39 cellular contexts compared by ENCODE assay signal in the genomic region with DNA sequence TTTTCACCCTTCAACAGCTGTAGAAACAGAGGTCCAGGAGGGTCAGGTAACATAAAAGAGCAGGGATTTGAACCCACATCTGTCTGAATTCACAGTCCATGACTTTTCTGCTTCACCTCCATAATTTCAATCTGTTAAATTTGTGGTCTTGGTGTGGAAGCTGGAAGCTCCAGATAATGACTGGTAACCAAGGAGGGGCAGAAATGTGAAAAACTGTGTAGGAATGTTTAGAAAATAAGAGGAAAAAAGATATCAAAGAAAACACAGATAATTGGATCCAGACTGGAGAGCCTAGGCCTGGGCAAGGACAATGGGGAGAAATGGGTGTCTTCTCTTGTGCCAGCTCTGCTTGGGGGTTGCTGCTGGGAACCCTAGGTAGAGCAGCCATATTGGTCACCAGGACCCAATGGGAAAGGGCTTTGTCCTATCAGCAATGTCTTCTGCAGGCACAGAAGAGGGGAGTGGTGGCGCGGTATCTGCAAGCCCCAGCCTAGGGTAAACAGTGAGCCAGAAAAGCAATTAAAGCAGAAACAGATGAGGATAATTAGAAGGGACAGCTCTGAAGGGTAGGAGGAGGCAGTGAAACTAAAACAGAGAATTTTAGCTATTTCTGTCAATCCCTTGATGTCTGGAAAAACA.
"Had no signal": no experiment of that assay in that cellular context is flagged by ENCODE, and none has a peak within 500 bp of the region (broad histone marks: within the 10 kb centered on the region; RNA-seq: fewer than 3 reads in every experiment).

No MANE protein-coding gene starts in this region.

- H3K9me3 Mint-ChIP-seq: activated CD4-positive, alpha-beta memory T cell treated with anti-CD3 and anti-CD28 coated beads, Interleukin-2, amount 10 ng/mL, durations not matched to agents 7 days and 5 days; activated CD4-positive, alpha-beta T cell treated with anti-CD3 and anti-CD28 coated beads, Interleukin-2, amount 10 ng/mL, durations not matched to agents 7 days and 5 days; activated naive CD4-positive, alpha-beta T cell treated with anti-CD3 and anti-CD28 coated beads, Interleukin-2, amount 10 ng/mL, durations not matched to agents 7 days and 5 days; activated naive CD4-positive, alpha-beta T cell treated with anti-CD3 and anti-CD28 coated beads, Interleukin-2, amount 50 U/mL, for 24 hours; activated naive CD8-positive, alpha-beta T cell treated with anti-CD3 and anti-CD28 coated beads, Interleukin-2, amount 10 ng/mL, durations not matched to agents 7 days and 5 days; activated naive CD8-positive, alpha-beta T cell treated with anti-CD3 and anti-CD28 coated beads, Interleukin-2, amount 50 U/mL, for 24 hours; activated T-cell treated with anti-CD3 and anti-CD28 coated beads, Interleukin-2, amount 50 U/mL, for 24 hours; activated T-helper 2 cell treated with anti-CD3 and anti-CD28 coated beads, Interferon-gamma antibody, Interleukin-2, Interleukin-4, amounts not matched to agents 10 μg/mL and 5 μg/mL and 100 μg/mL, durations not matched to agents 14 hours and 24 hours and 36 hours; central memory CD8-positive, alpha-beta T cell; T-helper 1 cell treated with Interleukin-12 subunit alpha and Interleukin-12 subunit beta and Interleukin-4 antibody, amounts not matched to agents 30 μg/mL and 1 μg/mL, for 36 hours; T-helper 2 cell treated with Interferon-gamma antibody and Interleukin-4, amounts not matched to agents 5 μg/mL and 100 μg/mL, for 36 hours; WTC11 had no signal

- H3K27me3 Mint-ChIP-seq: activated CD4-positive, alpha-beta memory T cell treated with anti-CD3 and anti-CD28 coated beads, Interleukin-2, amount 10 ng/mL, durations not matched to agents 7 days and 5 days; activated CD4-positive, alpha-beta T cell treated with anti-CD3 and anti-CD28 coated beads for 36 hours; activated CD4-positive, alpha-beta T cell treated with anti-CD3 and anti-CD28 coated beads, Interleukin-2, amount 10 ng/mL, durations not matched to agents 7 days and 5 days; activated CD8-positive, alpha-beta memory T cell treated with anti-CD3 and anti-CD28 coated beads, Interleukin-2, amount 10 ng/mL, durations not matched to agents 7 days and 5 days; activated naive CD4-positive, alpha-beta T cell treated with anti-CD3 and anti-CD28 coated beads, Interleukin-2, amount 10 ng/mL, durations not matched to agents 7 days and 5 days; activated T-cell treated with anti-CD3 and anti-CD28 coated beads, Interleukin-2, amount 50 U/mL, for 24 hours had no signal

- H3K27ac Mint-ChIP-seq: activated CD4-positive, alpha-beta memory T cell treated with anti-CD3 and anti-CD28 coated beads, Interleukin-2, amount 10 ng/mL, durations not matched to agents 7 days and 5 days; activated CD4-positive, alpha-beta T cell treated with anti-CD3 and anti-CD28 coated beads for 36 hours; activated CD4-positive, alpha-beta T cell treated with anti-CD3 and anti-CD28 coated beads, Interleukin-2, amount 10 ng/mL, durations not matched to agents 7 days and 5 days; activated CD8-positive, alpha-beta memory T cell treated with anti-CD3 and anti-CD28 coated beads, Interleukin-2, amount 10 ng/mL, durations not matched to agents 7 days and 5 days; activated CD8-positive, alpha-beta T cell treated with anti-CD3 and anti-CD28 coated beads, Interleukin-2, amount 10 ng/mL, durations not matched to agents 7 days and 5 days; activated naive CD4-positive, alpha-beta T cell treated with anti-CD3 and anti-CD28 coated beads, Interleukin-2, amount 10 ng/mL, durations not matched to agents 7 days and 5 days; activated naive CD4-positive, alpha-beta T cell treated with anti-CD3 and anti-CD28 coated beads, Interleukin-2, amount 50 U/mL, for 24 hours; activated naive CD8-positive, alpha-beta T cell; activated naive CD8-positive, alpha-beta T cell treated with anti-CD3 and anti-CD28 coated beads, Interleukin-2, amount 10 ng/mL, durations not matched to agents 7 days and 5 days; activated naive CD8-positive, alpha-beta T cell treated with anti-CD3 and anti-CD28 coated beads, Interleukin-2, amount 50 U/mL, for 24 hours; activated T-cell treated with anti-CD3 and anti-CD28 coated beads, Interleukin-2, amount 50 U/mL, for 24 hours; activated T-helper 2 cell treated with anti-CD3 and anti-CD28 coated beads, Interferon-gamma antibody, Interleukin-2, Interleukin-4, amounts not matched to agents 10 μg/mL and 5 μg/mL and 100 μg/mL, durations not matched to agents 14 hours and 24 hours and 36 hours; T-helper 1 cell treated with Interleukin-12 subunit alpha and Interleukin-12 subunit beta and Interleukin-4 antibody, amounts not matched to agents 30 μg/mL and 1 μg/mL, for 36 hours; T-helper 2 cell treated with Interferon-gamma antibody and Interleukin-4, amounts not matched to agents 5 μg/mL and 100 μg/mL, for 36 hours; WTC11 had no signal

- H3K4me3 Mint-ChIP-seq: activated CD4-positive, alpha-beta memory T cell treated with anti-CD3 and anti-CD28 coated beads, Interleukin-2, amount 10 ng/mL, durations not matched to agents 7 days and 5 days; activated CD4-positive, alpha-beta T cell treated with anti-CD3 and anti-CD28 coated beads for 36 hours; activated CD4-positive, alpha-beta T cell treated with anti-CD3 and anti-CD28 coated beads, Interleukin-2, amount 10 ng/mL, durations not matched to agents 7 days and 5 days; activated CD8-positive, alpha-beta memory T cell treated with anti-CD3 and anti-CD28 coated beads, Interleukin-2, amount 10 ng/mL, durations not matched to agents 7 days and 5 days; activated CD8-positive, alpha-beta T cell treated with anti-CD3 and anti-CD28 coated beads, Interleukin-2, amount 10 ng/mL, durations not matched to agents 7 days and 5 days; activated naive CD4-positive, alpha-beta T cell treated with anti-CD3 and anti-CD28 coated beads, Interleukin-2, amount 10 ng/mL, durations not matched to agents 7 days and 5 days; activated naive CD4-positive, alpha-beta T cell treated with anti-CD3 and anti-CD28 coated beads, Interleukin-2, amount 50 U/mL, for 24 hours; activated naive CD8-positive, alpha-beta T cell; activated naive CD8-positive, alpha-beta T cell treated with anti-CD3 and anti-CD28 coated beads, Interleukin-2, amount 10 ng/mL, durations not matched to agents 7 days and 5 days; activated naive CD8-positive, alpha-beta T cell treated with anti-CD3 and anti-CD28 coated beads, Interleukin-2, amount 50 U/mL, for 24 hours; activated T-cell treated with anti-CD3 and anti-CD28 coated beads, Interleukin-2, amount 50 U/mL, for 24 hours; central memory CD8-positive, alpha-beta T cell; T-helper 1 cell treated with Interleukin-12 subunit alpha and Interleukin-12 subunit beta and Interleukin-4 antibody, amounts not matched to agents 30 μg/mL and 1 μg/mL, for 36 hours; T-helper 2 cell treated with Interferon-gamma antibody and Interleukin-4, amounts not matched to agents 5 μg/mL and 100 μg/mL, for 36 hours; WTC11 had no signal

- H3K4me3 ChIP-seq: ascending aorta, breast epithelium had no signal

- DNase-seq: activated CD4-positive, alpha-beta memory T cell treated with anti-CD3 and anti-CD28 coated beads, Interleukin-2, amount 10 ng/mL, durations not matched to agents 7 days and 5 days; activated CD4-positive, alpha-beta T cell treated with anti-CD3 and anti-CD28 coated beads for 1 hour; activated CD4-positive, alpha-beta T cell treated with anti-CD3 and anti-CD28 coated beads for 36 hours; activated CD4-positive, alpha-beta T cell treated with anti-CD3 and anti-CD28 coated beads for 48 hours; activated CD4-positive, alpha-beta T cell treated with anti-CD3 and anti-CD28 coated beads, Interleukin-2, amount 10 ng/mL, durations not matched to agents 7 days and 5 days; activated CD4-positive, alpha-beta T cell treated with anti-CD3 and anti-CD28 coated beads, Interleukin-2, amount 50 U/mL, for 48 hours; activated CD4-positive, CD25-positive, alpha-beta regulatory T cell; activated CD8-positive, alpha-beta memory T cell treated with anti-CD3 and anti-CD28 coated beads for 24 hours; activated CD8-positive, alpha-beta memory T cell treated with anti-CD3 and anti-CD28 coated beads, Interleukin-2, amount 10 ng/mL, durations not matched to agents 7 days and 5 days; activated CD8-positive, alpha-beta memory T cell treated with anti-CD3 and anti-CD28 coated beads, Interleukin-2, amount 50 U/mL, for 48 hours; activated CD8-positive, alpha-beta T cell treated with anti-CD3 and anti-CD28 coated beads, Interleukin-2, amount 10 ng/mL, durations not matched to agents 7 days and 5 days; activated effector memory CD4-positive, alpha-beta T cell treated with Interleukin-2 at 50 U/mL for 16 hours; activated gamma-delta T cell; activated naive CD4-positive, alpha-beta T cell treated with anti-CD3 and anti-CD28 coated beads, Interleukin-2, amount 10 ng/mL, durations not matched to agents 7 days and 5 days; activated naive CD4-positive, alpha-beta T cell treated with Interleukin-2 at 50 U/mL for 16 hours; activated naive CD8-positive, alpha-beta T cell treated with anti-CD3 and anti-CD28 coated beads, Interleukin-2, amount 10 ng/mL, durations not matched to agents 7 days and 5 days; activated naive CD8-positive, alpha-beta T cell treated with anti-CD3 and anti-CD28 coated beads, Interleukin-2, amount 50 U/mL, for 24 hours; activated T-cell treated with anti-CD3 and anti-CD28 coated beads, Interleukin-2, amount 50 U/mL, for 24 hours; activated T-cell treated with anti-CD3 and anti-CD28 coated beads, Interleukin-2, amount 50 U/mL, for 48 hours; amygdala; anterior cingulate cortex; brain microvascular endothelial cell; caudate nucleus; cerebellar nuclear complex; SW 1271; T-helper 1 cell; T-helper 2 cell; T-helper 9 cell; WERI-Rb-1 had no signal

- H3K27ac ChIP-seq: ascending aorta, brain microvascular endothelial cell, breast epithelium, WERI-Rb-1 had no signal

- H3K9me3 ChIP-seq: ascending aorta, breast epithelium had no signal

- H3K4me1 Mint-ChIP-seq: activated CD4-positive, alpha-beta T cell treated with anti-CD3 and anti-CD28 coated beads, Interleukin-2, amount 10 ng/mL, durations not matched to agents 7 days and 5 days; activated CD8-positive, alpha-beta memory T cell treated with anti-CD3 and anti-CD28 coated beads, Interleukin-2, amount 10 ng/mL, durations not matched to agents 7 days and 5 days; activated naive CD4-positive, alpha-beta T cell treated with anti-CD3 and anti-CD28 coated beads, Interleukin-2, amount 10 ng/mL, durations not matched to agents 7 days and 5 days; activated naive CD4-positive, alpha-beta T cell treated with anti-CD3 and anti-CD28 coated beads, Interleukin-2, amount 50 U/mL, for 24 hours; activated naive CD8-positive, alpha-beta T cell treated with anti-CD3 and anti-CD28 coated beads, Interleukin-2, amount 10 ng/mL, durations not matched to agents 7 days and 5 days; central memory CD8-positive, alpha-beta T cell; WTC11 had no signal

- H3K36me3 ChIP-seq: ascending aorta, brain microvascular endothelial cell, breast epithelium, WERI-Rb-1 had no signal

- ATAC-seq: activated CD4-positive, alpha-beta T cell treated with anti-CD3 and anti-CD28 coated beads for 36 hours; activated CD4-positive, CD25-positive, alpha-beta regulatory T cell treated with anti-CD3 and anti-CD28 coated beads, Interleukin-2, amount 50 U/mL, for 24 hours; activated CD8-positive, alpha-beta memory T cell treated with anti-CD3 and anti-CD28 coated beads, Interleukin-2, amount 10 ng/mL, durations not matched to agents 7 days and 5 days; activated CD8-positive, alpha-beta T cell treated with anti-CD3 and anti-CD28 coated beads, Interleukin-2, amount 10 ng/mL, durations not matched to agents 7 days and 5 days; activated naive CD8-positive, alpha-beta T cell treated with anti-CD3 and anti-CD28 coated beads, Interleukin-2, amount 50 U/mL, for 24 hours; WTC11 had no signal

- H3K36me3 Mint-ChIP-seq: activated CD8-positive, alpha-beta memory T cell treated with anti-CD3 and anti-CD28 coated beads, Interleukin-2, amount 10 ng/mL, durations not matched to agents 7 days and 5 days; activated naive CD4-positive, alpha-beta T cell treated with anti-CD3 and anti-CD28 coated beads, Interleukin-2, amount 10 ng/mL, durations not matched to agents 7 days and 5 days; activated naive CD4-positive, alpha-beta T cell treated with anti-CD3 and anti-CD28 coated beads, Interleukin-2, amount 50 U/mL, for 24 hours; activated naive CD8-positive, alpha-beta T cell; activated naive CD8-positive, alpha-beta T cell treated with anti-CD3 and anti-CD28 coated beads, Interleukin-2, amount 10 ng/mL, durations not matched to agents 7 days and 5 days; WTC11 had no signal

- H3K27me3 ChIP-seq: ascending aorta, brain microvascular endothelial cell, breast epithelium had no signal
